22 cellular contexts compared by ENCODE assay signal in the genomic region with DNA sequence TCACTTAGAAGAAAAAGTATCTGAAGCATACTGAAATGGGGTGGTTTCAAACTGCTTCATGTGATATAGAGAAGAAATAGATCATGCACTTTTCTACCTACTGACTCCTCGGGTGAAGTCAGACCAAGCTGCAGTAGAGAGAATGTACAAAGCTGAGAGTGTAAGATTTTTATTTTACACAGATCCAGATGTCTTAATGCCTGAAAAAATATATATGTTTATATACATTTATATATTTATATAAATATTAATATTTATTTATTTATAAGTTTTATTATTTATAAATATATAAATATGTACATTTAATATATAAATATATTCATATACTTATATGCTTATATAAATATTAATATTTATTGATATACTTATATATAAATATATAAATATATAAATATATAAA.
"Had no signal": no experiment of that assay in that cellular context is flagged by ENCODE, and none has a peak within 500 bp of the region (broad histone marks: within the 10 kb centered on the region; RNA-seq: fewer than 3 reads in every experiment).

No MANE protein-coding gene starts in this region.

- DNase-seq: colonic mucosa; cortex of kidney; dermis blood vessel endothelial cell; dorsolateral prefrontal cortex; effector CD4-positive, alpha-beta T cell; effector CD8-positive, alpha-beta T cell; effector memory CD4-positive, alpha-beta T cell; effector memory CD8-positive, alpha-beta T cell; endodermal cell; erythroblast; esophagus squamous epithelium; foreskin fibroblast; foreskin keratinocyte; foreskin melanocyte; gastrocnemius medialis; glutamatergic neuron; head of caudate nucleus; heart left ventricle; heart right ventricle had no signal

- H3K9me3 Mint-ChIP-seq: endodermal cell had no signal

- H3K27ac Mint-ChIP-seq: dendritic cell treated with granulocyte-macrophage colony-stimulating factor and Interleukin-4, amounts not matched to agents 40 ng/mL and 50 ng/mL, for 4 days; effector memory CD8-positive, alpha-beta T cell; endodermal cell had no signal

- H3K4me1 Mint-ChIP-seq: endodermal cell had no signal

- H3K4me3 Mint-ChIP-seq: dendritic cell treated with granulocyte-macrophage colony-stimulating factor and Interleukin-4, amounts not matched to agents 40 ng/mL and 50 ng/mL, for 4 days; effector memory CD8-positive, alpha-beta T cell; endodermal cell had no signal

- ATAC-seq: effector memory CD8-positive, alpha-beta T cell; esophagus mucosa; foreskin keratinocyte; gastrocnemius medialis; gastroesophageal sphincter; heart left ventricle; heart right ventricle had no signal

- H3K27me3 Mint-ChIP-seq: dendritic cell treated with granulocyte-macrophage colony-stimulating factor and Interleukin-4, amounts not matched to agents 40 ng/mL and 50 ng/mL, for 4 days; effector memory CD8-positive, alpha-beta T cell had no signal
